8 cellular contexts compared by ENCODE assay signal in the genomic region with DNA sequence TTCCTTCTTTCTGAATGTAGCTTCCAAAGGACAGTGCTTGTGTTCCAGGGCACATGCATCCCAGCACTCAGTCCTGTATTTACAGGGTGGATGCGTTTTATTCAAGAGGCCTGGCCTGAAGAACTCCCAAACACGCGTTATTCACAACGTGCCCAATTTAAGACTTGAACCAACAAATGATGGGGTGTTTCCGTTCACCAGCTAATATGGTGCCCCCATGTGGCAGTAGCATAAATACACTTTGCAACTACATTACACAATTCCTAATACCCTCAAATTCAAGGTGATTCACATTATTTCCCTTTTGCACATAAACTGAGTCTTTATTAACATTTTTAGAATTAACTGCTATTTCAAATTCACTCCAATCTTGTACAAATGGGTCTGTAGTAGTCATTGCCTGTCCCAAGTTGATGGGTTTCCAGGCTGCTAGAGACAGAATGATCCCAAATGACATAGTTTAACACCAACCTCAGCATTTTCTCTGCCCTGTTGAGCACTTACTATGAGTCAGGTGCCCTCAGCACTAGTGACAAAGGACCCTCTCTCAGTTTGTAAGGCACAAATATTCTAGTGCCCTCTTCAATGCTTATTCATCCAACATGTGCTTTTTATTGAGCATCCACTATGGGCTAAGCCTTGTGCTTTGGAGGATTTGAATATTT. TPM values are rescaled to one million over a fixed set of nuclear protein-coding genes. Genes with fewer than 3 reads are reported as not detected.
DNase-seq lines count a peak whose midpoint lies in the region; ATAC-seq and TF ChIP-seq lines count a peak whose summit lies in the region.

No MANE protein-coding gene starts in this region.

- intact Hi-C loops in heart right ventricle (cut with DNase I) = loop anchor here in 5 of 10 donors (2.0 to 10.0 kb wide), 3 partner anchors 117 to 121 kb away; no protein-coding TSS in a partner anchor
- intact Hi-C loops in right cardiac atrium (cut with DNase I) = loop anchor here in 1 of 4 donors (10.0 kb wide), 1 partner anchor 117 kb away; no protein-coding TSS in a partner anchor
- intact Hi-C loops in cardiac septum (cut with DNase I) = no loop called here

- H3K9me3 ChIP-seq in heart right ventricle = no peaks in the 10 kb centered on the region
- no peaks in the 10 kb centered on the region for H3K9me3 ChIP-seq in right cardiac atrium (ENCODE audit: control insufficient read depth, low read length)
- no peaks in the 10 kb centered on the region for H3K9me3 ChIP-seq in OCI-LY1 (ENCODE audit: low read length)
- no peaks in the 10 kb centered on the region for H3K9me3 ChIP-seq in upper lobe of left lung

- no peak overlapping the region for H2AFZ ChIP-seq in OCI-LY1 (ENCODE audit: low read length)

- DNase-seq in heart right ventricle (no peak), right cardiac atrium (no peak), fibroblast of peridontal ligament (ENCODE audit: extremely low read depth) (peak; percentile 17), upper lobe of left lung (no peak), NCI-H774 (lab: John Stamatoyannopoulos, UW) (no peak), amniotic stem cell (lab: John Stamatoyannopoulos, UW) (no peak), cardiac septum (ENCODE audit: low spot score) (no peak)

- no peaks in the 10 kb centered on the region for H4K20me1 ChIP-seq in OCI-LY1 (ENCODE audit: insufficient read depth, low read length)

- H3K9me2 ChIP-seq in OCI-LY1 (ENCODE audit: low read depth, low read length) = no peaks in the 10 kb centered on the region

- H3K4me3 ChIP-seq in heart right ventricle (no peak overlapping the region), right cardiac atrium (ENCODE audit: low read length) (no peak overlapping the region), OCI-LY1 (ENCODE audit: low read depth, low read length, poor library complexity, severe bottlenecking) (no peak overlapping the region), upper lobe of left lung (no peak overlapping the region)

- ATAC-seq in heart right ventricle = no peak
- ATAC-seq in right cardiac atrium = no peak
- no peak for ATAC-seq in upper lobe of left lung (ENCODE audit: low FRiP score in 2 of 2)

- H3K27ac ChIP-seq in heart right ventricle (no peak overlapping the region), right cardiac atrium (ENCODE audit: low read length) (no peak overlapping the region), OCI-LY1 (ENCODE audit: low read depth, low read length, poor library complexity, severe bottlenecking) (no peak overlapping the region), upper lobe of left lung (peak overlapping the region; percentile 36 to 67 (median 50))

- no peaks in the 10 kb centered on the region for H3K4me1 ChIP-seq in heart right ventricle
- no peaks in the 10 kb centered on the region for H3K4me1 ChIP-seq in right cardiac atrium (ENCODE audit: control insufficient read depth, insufficient read depth, low read length)
- H3K4me1 ChIP-seq in OCI-LY1 (ENCODE audit: insufficient read depth, low read length, severe bottlenecking) = peaks cover 12% of the 10 kb centered on the region
- peaks cover 0 to 27% (median 12%) of the 10 kb centered on the region in 4 donors for H3K4me1 ChIP-seq in upper lobe of left lung

- WGBS in heart right ventricle, 2 donors = 30 to 37% methylated on average over 5 of the region's 5 CpGs
- WGBS in right cardiac atrium = 30% methylated on average over 5 of the region's 5 CpGs
- WGBS in upper lobe of left lung, 2 donors = 18 to 32% methylated on average over 5 of the region's 5 CpGs

- H3K9ac ChIP-seq in OCI-LY1 (ENCODE audit: low read length) = no peak overlapping the region

- no peak overlapping the region for H3K4me2 ChIP-seq in OCI-LY1 (ENCODE audit: low read length)

- H3F3A ChIP-seq in OCI-LY1 (ENCODE audit: insufficient read depth, low read length) = no peaks in the 10 kb centered on the region

- no peaks in the 10 kb centered on the region for H3K79me2 ChIP-seq in OCI-LY1 (ENCODE audit: insufficient read depth, low read length)

- no peak for TF ChIP-seq EP300 in upper lobe of left lung (IDR thresholded peaks at IDR 0.05)

- TF ChIP-seq CTCF in heart right ventricle (IDR thresholded peaks at IDR 0.05) (peak in 8 of 9 donors; percentile 13 to 49 (median 34)), OCI-LY1 (IDR thresholded peaks at IDR 0.05; ENCODE audit: low read length) (peak; percentile 80), upper lobe of left lung (IDR thresholded peaks at IDR 0.05) (peak in 4 of 6 experiments; percentile 16 to 44 (median 40))

- no peak for TF ChIP-seq POLR2A in upper lobe of left lung (IDR thresholded peaks at IDR 0.05)

- H3K36me3 ChIP-seq in heart right ventricle (no peaks in the 10 kb centered on the region), OCI-LY1 (ENCODE audit: insufficient read depth, low read length) (no peaks in the 10 kb centered on the region), upper lobe of left lung (no peaks in the 10 kb centered on the region)

- peaks cover 0 to 21% (median 5%) of the 10 kb centered on the region in 7 donors for H3K27me3 ChIP-seq in heart right ventricle
- H3K27me3 ChIP-seq in right cardiac atrium (ENCODE audit: control insufficient read depth, insufficient read depth) = no peaks in the 10 kb centered on the region
- H3K27me3 ChIP-seq in OCI-LY1 (ENCODE audit: insufficient read depth, low read length) = no peaks in the 10 kb centered on the region
- H3K27me3 ChIP-seq in upper lobe of left lung = no peaks in the 10 kb centered on the region

RNA-seq across cellular contexts. Expression of a gene that starts 26.9 kb away (rescaled TPM):
- total RNA-seq in heart right ventricle = not detected
- polyA plus RNA-seq in heart right ventricle = under 1 TPM in 1 of 2 donors, not detected in 1; 0.03 TPM
- total RNA-seq in right cardiac atrium = not detected
- polyA plus RNA-seq in right cardiac atrium = not detected
- total RNA-seq in upper lobe of left lung = 1 to 10 TPM in 2 of 6 donors, under 1 TPM in 2, not detected in 2; 0.49 to 2.0 (median 1.4) TPM
- total RNA-seq in cardiac septum = not detected

RNA-seq across cellular contexts. Expression of a gene that starts 50.7 kb away (rescaled TPM):
- total RNA-seq in heart right ventricle (1 to 10 TPM in 6 of 10 donors, under 1 TPM in 4; 0.46 to 1.6 (median 1.1) TPM), right cardiac atrium (1 to 10 TPM; 1.9 to 3.4 (median 2.6) TPM), upper lobe of left lung (1 to 10 TPM; 2.1 to 5.7 (median 4.1) TPM), cardiac septum (0.22 TPM)
- polyA plus RNA-seq in heart right ventricle (under 1 TPM; 0.36 to 0.51 TPM), right cardiac atrium (0.43 TPM)

Comparison
In these comparisons a context has a peak if more than half of its experiments do, and no peak if none do; other contexts are left out.
1. H3K27ac ChIP-seq: peak in upper lobe of left lung (4 of 4); none in heart right ventricle (0 of 10), right cardiac atrium (single experiment) and OCI-LY1 (single experiment).
2. Peak in every context shown above with its lines, with median percentiles within 50 percentile points of each other: CTCF ChIP-seq.